In genomic region chrX:153633607-153634180, GRCh38 we compare ENCODE assay signal across 2 cellular contexts.
TF ChIP-seq lines count a peak whose summit lies in the region.

No MANE protein-coding gene starts in this region.

TF ChIP-seq in HEK293, 187 proteins besides CTCF, POLR2A, EP300 and RAD21:
- TF ChIP-seq ZNF366 (tag by site-specific recombination; conservative IDR thresholded peaks at IDR 0.05) (no peak), HIC1 (tag by site-specific recombination; IDR thresholded peaks at IDR 0.05) (0 out of 2 replicates have a peak, but pooled peaks have one; percentile 19), BCL11B (tag by site-specific recombination; IDR thresholded peaks at IDR 0.05; ENCODE audit: low read depth) (no peak), ZNF341 (tag by site-specific recombination; IDR thresholded peaks at IDR 0.05; ENCODE audit: low read depth) (no peak)
TF ChIP-seq in HEK293: peak in this region for 1.

TF ChIP-seq in HepG2, 621 proteins besides CTCF, POLR2A, EP300 and RAD21:
- TF ChIP-seq HNRNPL (IDR thresholded peaks at IDR 0.05; ENCODE audit: low read depth, low read length) (0 out of 2 replicates have a peak, but pooled peaks have one; percentile 65), FOXO1 (CRISPR knock-in tag; IDR thresholded peaks at IDR 0.05) (no peak)
